Comparison of ENCODE assay signal across 29 cellular contexts in the genomic region with DNA sequence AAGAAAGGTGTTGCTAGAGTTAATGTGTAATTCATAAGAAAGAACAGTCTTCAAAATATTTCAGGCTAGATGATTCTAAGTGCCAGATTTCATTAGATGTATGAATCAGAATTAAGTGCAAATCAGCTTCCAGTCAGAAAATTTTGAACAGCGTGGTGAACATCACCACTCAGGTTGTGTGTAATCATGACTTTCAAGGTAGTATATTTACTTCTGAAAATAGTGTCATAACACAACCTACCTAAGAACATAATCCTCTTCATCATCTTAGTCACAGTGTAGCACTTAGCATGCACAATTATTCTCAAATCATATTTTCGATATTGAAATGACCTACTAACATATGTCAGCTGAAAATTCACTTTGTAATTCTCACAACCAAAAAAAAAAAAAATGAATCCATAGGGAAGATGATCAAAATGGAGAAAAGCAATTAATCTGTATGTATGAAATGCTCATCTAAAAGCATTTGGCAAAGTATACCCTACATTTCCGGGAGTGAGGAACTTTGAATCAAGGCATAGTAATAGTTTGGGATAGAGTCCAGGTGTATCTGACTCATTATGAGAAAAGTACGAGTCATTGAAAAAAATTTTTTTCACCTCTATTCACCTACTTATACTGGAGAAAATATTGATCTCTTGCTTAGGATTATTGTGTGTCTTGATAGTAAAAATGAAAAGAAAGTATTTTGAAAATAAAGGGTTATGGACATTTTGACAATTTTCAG.
"Had no signal": no experiment of that assay in that cellular context is flagged by ENCODE, and none has a peak within 500 bp of the region (broad histone marks: within the 10 kb centered on the region; RNA-seq: fewer than 3 reads in every experiment).

No MANE protein-coding gene starts in this region.

- DNase-seq: activated CD4-positive, alpha-beta T cell treated with anti-CD3 and anti-CD28 coated beads for 36 hours; activated CD4-positive, CD25-positive, alpha-beta regulatory T cell; activated CD8-positive, alpha-beta T cell treated with anti-CD3 and anti-CD28 coated beads, Interleukin-2, amount 10 ng/mL, durations not matched to agents 7 days and 5 days; activated naive CD4-positive, alpha-beta T cell treated with anti-CD3 and anti-CD28 coated beads for 36 hours; activated naive CD8-positive, alpha-beta T cell treated with anti-CD3 and anti-CD28 coated beads for 36 hours; activated T-cell treated with anti-CD3 and anti-CD28 coated beads for 4 hours; activated T-cell treated with anti-CD3 and anti-CD28 coated beads, Interleukin-2, amount 50 U/mL, for 72 hours; adrenal gland; aorta; caudate nucleus; esophagus squamous epithelium; gastrocnemius medialis; glutamatergic neuron; islet precursor cell; left cardiac atrium; left ventricle myocardium superior; naive B cell; nephron progenitor cell; sigmoid colon; small intestine; stimulated activated CD4-positive, alpha-beta T cell treated with anti-CD3 and anti-CD28 coated beads, Interleukin-1b, Interleukin-23, amount 100 ng/mL, for 48 hours; stimulated activated CD4-positive, alpha-beta T cell treated with anti-CD3 and anti-CD28 coated beads, Interleukin-4, amount 100 ng/mL, for 4 hours; stimulated activated CD8-positive, alpha-beta memory T cell treated with anti-CD3 and anti-CD28 coated beads, Interleukin-4, amount 100 ng/mL, for 48 hours; stimulated activated naive B cell treated with anti-CD40 and anti-IgM and Interleukin-4, amounts not matched to agents 10 μg/mL and 1 μg/mL and 100 μg/mL, for 72 hours; stomach; thyroid gland; upper lobe of left lung had no signal

- ATAC-seq: activated CD4-positive, alpha-beta T cell treated with anti-CD3 and anti-CD28 coated beads for 36 hours; activated CD8-positive, alpha-beta T cell treated with anti-CD3 and anti-CD28 coated beads, Interleukin-2, amount 10 ng/mL, durations not matched to agents 7 days and 5 days; activated T-cell treated with anti-CD3 and anti-CD28 coated beads, Interleukin-2, amount 50 U/mL, for 72 hours; gastrocnemius medialis; left cardiac atrium; left ventricle myocardium superior; stimulated activated naive B cell treated with anti-CD40 and anti-IgM and Interleukin-4, amounts not matched to agents 10 μg/mL and 1 μg/mL and 100 μg/mL, for 72 hours had no signal

- FAIRE-seq: endothelial cell of umbilical vein had no signal

- H3K36me3 ChIP-seq: adrenal gland, esophagus squamous epithelium, gastrocnemius medialis, neutrophil, sigmoid colon, stomach, thyroid gland, upper lobe of left lung had no signal

- H3K9me3 ChIP-seq: adrenal gland, esophagus squamous epithelium, gastrocnemius medialis, neutrophil, thyroid gland had no signal

- H3K4me1 ChIP-seq: adrenal gland, esophagus squamous epithelium, gastrocnemius medialis, sigmoid colon, stomach, thyroid gland, upper lobe of left lung had no signal

- H3K27ac ChIP-seq: adrenal gland, esophagus squamous epithelium, gastrocnemius medialis, neutrophil, sigmoid colon, stomach, thyroid gland, upper lobe of left lung had no signal

- H3K27me3 ChIP-seq: adrenal gland, esophagus squamous epithelium, gastrocnemius medialis, neutrophil, sigmoid colon, stomach, thyroid gland, upper lobe of left lung had no signal

- H3K4me3 ChIP-seq: adrenal gland, esophagus squamous epithelium, gastrocnemius medialis, sigmoid colon, stomach, thyroid gland, upper lobe of left lung had no signal
